In the genomic region with DNA sequence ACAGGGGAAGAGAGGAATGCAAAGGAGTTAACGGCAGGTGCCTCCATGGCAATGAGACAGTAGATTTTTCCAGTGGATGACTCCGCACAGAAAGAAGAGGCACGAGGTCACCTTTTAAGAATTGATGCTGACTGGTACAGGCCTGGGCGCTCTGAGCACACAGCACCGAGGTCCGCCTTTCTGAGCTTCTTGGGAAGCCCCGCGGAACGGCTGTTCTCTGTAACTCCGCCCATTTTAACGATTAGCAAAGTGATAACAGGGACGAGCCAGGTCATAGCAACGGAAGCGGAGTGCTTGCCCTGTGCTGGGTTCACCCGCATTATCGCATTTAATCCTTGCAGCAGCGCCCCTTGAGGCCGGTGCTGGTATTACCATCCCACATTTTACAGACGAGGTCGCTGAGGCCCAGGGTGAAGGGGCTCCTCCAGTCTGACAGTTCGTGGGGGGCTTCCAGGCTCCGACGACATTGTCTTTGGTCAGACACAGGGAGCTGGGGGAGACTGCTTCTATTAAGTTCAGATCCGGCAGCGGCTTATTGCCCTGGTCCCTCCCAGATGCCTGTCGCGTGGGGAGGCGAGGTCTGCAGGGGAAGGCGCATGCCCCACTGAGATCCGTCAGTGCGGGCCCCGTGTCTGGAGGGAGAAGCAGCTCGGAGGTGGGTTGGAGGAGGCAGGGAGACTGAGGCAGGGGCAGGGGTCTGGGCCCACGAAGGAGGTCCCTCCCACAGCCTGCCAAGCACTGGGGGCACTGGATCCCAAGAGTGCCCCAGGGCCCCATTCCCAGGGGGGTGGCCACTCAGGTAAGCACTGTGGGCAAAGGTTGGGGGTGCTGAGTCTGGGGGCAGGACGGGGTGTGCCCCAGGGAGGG, we compare ENCODE assay signal across 8 cellular contexts. TPM values are rescaled to one million over a fixed set of nuclear protein-coding genes. Genes with fewer than 3 reads are reported as not detected.
DNase-seq lines count a peak whose midpoint lies in the region; ATAC-seq, FAIRE-seq and TF ChIP-seq lines count a peak whose summit lies in the region.

No MANE protein-coding gene starts in this region.

- TF ChIP-seq CTCF in VCaP (conservative IDR thresholded peaks at IDR 0.05): peak; percentile 95
- peak; percentile 98 for TF ChIP-seq CTCF in kidney (IDR thresholded peaks at IDR 0.05; ENCODE audit: borderline replicate concordance, extremely low read depth, insufficient read depth)

- peaks cover 5 to 7% of the 10 kb centered on the region in 2 donors for H3K4me1 ChIP-seq in kidney (ENCODE audit: control insufficient read depth in 1 of 2, insufficient read depth in 1 of 2, low read depth in 1 of 2, low read length in 2 of 2)

- intact Hi-C loops in kidney (cut with DNase I): no loop called here

- in situ Hi-C loops in T47D (cut with HindIII; ENCODE audit: low pct_unique_long_range_greater_than_20kb, low sequenced_read_pairs): no loop called here

- H3K36me3 ChIP-seq in kidney (ENCODE audit: control insufficient read depth in 1 of 2, insufficient read depth in 2 of 2, low read length in 2 of 2): no peaks in the 10 kb centered on the region

- no peak overlapping the region for H3K4me3 ChIP-seq in kidney (ENCODE audit: low read length in 2 of 2)

- H3K9ac ChIP-seq in kidney (ENCODE audit: low read length in 2 of 2): no peak overlapping the region

- no peaks in the 10 kb centered on the region for H3K9me3 ChIP-seq in kidney (ENCODE audit: control insufficient read depth in 1 of 2, low read length in 2 of 2)

- no peak for FAIRE-seq in kidney (lab: Jason Lieb, UNC)

- DNase-seq in AG08395 (ENCODE audit: low spot score): peak; percentile 73
- DNase-seq in NCI-H1694 (lab: John Stamatoyannopoulos, UW): peak; percentile 52
- DNase-seq in T47D (ENCODE audit: low read depth in 1 of 2, low spot score in 1 of 2): peak; percentile 62 to 64
- DNase-seq in kidney: no peak
- peak; percentile 58 to 80 for DNase-seq in stimulated activated CD4-positive, alpha-beta T cell treated with anti-CD3 and anti-CD28 coated beads, Interleukin-15, amount 100 ng/mL, for 48 hours (ENCODE audit: low read depth in 2 of 2)
- DNase-seq in OCI-M2 (lab: John Stamatoyannopoulos, UW; ENCODE audit: unreplicated experiment): no peak

- H3K27ac ChIP-seq in VCaP: no peak overlapping the region
- no peak overlapping the region for H3K27ac ChIP-seq in kidney (ENCODE audit: low read depth in 2 of 2, low read length in 2 of 2)

- ATAC-seq in GM18873 (IDR thresholded peaks at IDR 0.05; ENCODE audit: low FRiP score, unreplicated experiment): peak; percentile 63

RNA-seq across cellular contexts. Expression of a gene that starts 22.3 kb away (rescaled TPM):
- total RNA-seq in kidney: 8.6 TPM
- 0.99 TPM for polyA plus RNA-seq in kidney (ENCODE audit: insufficient read depth, low read depth, low replicate concordance)

Comparison
In these comparisons a context has a peak if more than half of its experiments do, and no peak if none do; other contexts are left out.
1. DNase-seq: peak in AG08395 (single experiment), NCI-H1694 (single experiment), T47D (2 of 2) and stimulated activated CD4-positive, alpha-beta T cell treated with anti-CD3 and anti-CD28 coated beads, Interleukin-15, amount 100 ng/mL, for 48 hours (2 of 2); none in kidney (single experiment) and OCI-M2 (single experiment).